In the genomic region with DNA sequence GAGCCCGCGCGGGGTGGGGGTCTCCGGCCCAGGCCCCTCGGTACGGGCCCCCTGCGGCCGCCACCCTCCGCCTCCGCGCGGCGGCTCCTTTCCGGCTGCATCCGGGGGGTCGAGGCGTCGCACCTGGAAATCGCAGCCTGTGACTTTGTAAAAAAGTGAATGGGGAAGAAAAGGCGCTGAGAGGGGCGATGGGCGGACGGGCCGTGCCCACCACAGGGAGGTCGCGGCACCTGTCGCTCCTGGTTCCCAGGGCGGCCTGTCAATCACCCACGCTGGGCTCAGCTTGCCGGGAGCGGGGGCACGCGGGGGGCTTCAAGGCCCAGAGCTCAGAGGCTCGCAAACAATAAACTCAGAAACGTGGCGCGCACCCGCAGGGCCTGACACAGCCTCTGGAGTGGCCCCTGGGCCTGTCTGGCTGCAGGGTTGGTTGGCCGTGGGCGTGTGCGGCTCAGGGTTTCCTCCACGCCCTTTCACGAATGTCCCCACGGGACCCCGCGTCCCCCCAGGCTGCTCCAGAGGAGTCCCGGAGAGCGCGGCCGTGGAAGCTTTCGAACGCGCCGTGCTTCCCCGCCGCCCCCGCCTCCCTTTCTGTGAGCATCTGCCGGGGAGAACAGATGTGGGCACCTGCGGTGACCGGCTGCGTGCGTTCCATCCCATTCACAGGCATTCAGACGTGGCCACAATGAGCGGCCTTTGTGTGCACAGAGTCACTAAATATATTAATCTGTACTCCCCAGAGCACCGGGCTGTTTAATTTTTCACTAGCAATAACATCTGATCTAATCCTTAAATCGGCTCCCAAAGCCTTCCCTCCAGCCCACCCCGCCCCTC, we compare ENCODE assay signal across 14 cellular contexts. TPM values are rescaled to one million over a fixed set of nuclear protein-coding genes. Genes with fewer than 3 reads are reported as not detected.
DNase-seq lines count a peak whose midpoint lies in the region; FAIRE-seq and TF ChIP-seq lines count a peak whose summit lies in the region.
"Had no signal": no experiment of that assay in that cellular context is flagged by ENCODE, and none has a peak within 500 bp of the region (broad histone marks: within the 10 kb centered on the region; RNA-seq: fewer than 3 reads in every experiment).

No MANE protein-coding gene starts in this region.

- H2AK5ac ChIP-seq in neuronal stem cell (ENCODE audit: low read depth, low read length), result peak overlapping the region; percentile 62

- intact Hi-C loops in sigmoid colon (cut with DNase I), result no loop called here

- peak overlapping the region; percentile 99 for H3K18ac ChIP-seq in neuronal stem cell (ENCODE audit: low read length)

- H3K9ac ChIP-seq in neuronal stem cell (ENCODE audit: low read depth, low read length, poor library complexity), result peak overlapping the region; percentile 10

- no peak overlapping the region for H4K8ac ChIP-seq in neuronal stem cell (ENCODE audit: low read depth, low read length)

- no peak for TF ChIP-seq EP300 in sigmoid colon (IDR thresholded peaks at IDR 0.05)

- FAIRE-seq in urothelium cell line (lab: Jason Lieb, UNC), result no peak
- no peak for FAIRE-seq in GM12891 (lab: Jason Lieb, UNC)

- peak overlapping the region; percentile 89 for H3K27ac ChIP-seq in neuronal stem cell (replicated peaks; ENCODE audit: low read length)
- H3K27ac ChIP-seq in sigmoid colon, result no peak overlapping the region
- H3K27ac ChIP-seq: brain microvascular endothelial cell, neutrophil had no signal

- H3K9me3 ChIP-seq in neuronal stem cell (replicated peaks in 1 of 2; ENCODE audit: control insufficient read depth in 2 of 2, insufficient read depth in 1 of 2, low read depth in 1 of 2, low read length in 2 of 2), result peaks cover 1 to 14% of the 10 kb centered on the region in 2 donors
- H3K9me3 ChIP-seq in sigmoid colon, result no peaks in the 10 kb centered on the region
- H3K9me3 ChIP-seq: neutrophil had no signal

- H3K27me3 ChIP-seq in neuronal stem cell (ENCODE audit: control insufficient read depth in 3 of 3, insufficient read depth in 3 of 3, low read depth in 1 of 3, low read length in 3 of 3), result peaks cover 0 to 34% (median 5%) of the 10 kb centered on the region in 3 experiments
- peaks cover 52 to 74% (median 68%) of the 10 kb centered on the region in 3 donors for H3K27me3 ChIP-seq in sigmoid colon

- TF ChIP-seq POLR2A in sigmoid colon (IDR thresholded peaks at IDR 0.05), result no peak
- TF ChIP-seq POLR2A in GM12891 (IDR thresholded peaks at IDR 0.05; ENCODE audit: low read depth, low read length), result no peak

- peak overlapping the region; percentile 62 for H4K91ac ChIP-seq in neuronal stem cell (ENCODE audit: low read depth, low read length, poor library complexity)

- H2BK15ac ChIP-seq in neuronal stem cell (ENCODE audit: low read length), result peak overlapping the region; percentile 49

- DNase-seq in DMS53 (lab: John Stamatoyannopoulos, UW), result peak; percentile 94
- DNase-seq in NCI-H1417 (lab: John Stamatoyannopoulos, UW), result peak; percentile 69 to 86 (median 85)
- DNase-seq in ecto neural progenitor cell (ENCODE audit: low spot score), result peak; percentile 75
- peak; percentile 74 for DNase-seq in neuronal stem cell (ENCODE audit: low spot score)
- no peak for DNase-seq in sigmoid colon
- DNase-seq in urothelium cell line (ENCODE audit: low spot score), result no peak
- no peak for DNase-seq in GM13977 (ENCODE audit: low spot score)
- DNase-seq in GM12891 (ENCODE audit: insufficient read length, low spot score), result no peak
- DNase-seq: activated CD4-positive, alpha-beta memory T cell treated with anti-CD3 and anti-CD28 coated beads for 36 hours; brain microvascular endothelial cell; foreskin fibroblast; GDM1; SHP77 treated with DMSO at 0.1 percent for 48 hours had no signal

- H3K4me1 ChIP-seq in neuronal stem cell (ENCODE audit: control insufficient read depth in 2 of 2, insufficient read depth in 1 of 2, low read depth in 1 of 2, low read length in 2 of 2), result peaks cover 29 to 52% of the 10 kb centered on the region in 2 donors
- H3K4me1 ChIP-seq in sigmoid colon, result peaks cover 0 to 43% (median 40%) of the 10 kb centered on the region in 4 donors

- peak overlapping the region; percentile 93 for H2BK120ac ChIP-seq in neuronal stem cell (ENCODE audit: low read depth, low read length)

- no peak overlapping the region for H3K14ac ChIP-seq in neuronal stem cell (ENCODE audit: low read length)

- in situ Hi-C loops in GM13977 (cut with MboI; ENCODE audit: low pct_unique_long_range_greater_than_20kb, low sequenced_read_pairs, unreplicated experiment), result no loop called here

- peak overlapping the region; percentile 91 for H2BK5ac ChIP-seq in neuronal stem cell (ENCODE audit: low read length)

- WGBS in neuronal stem cell (ENCODE audit: extremely low coverage in 2 of 2, insufficient read length in 2 of 2, insufficient replicate concordance in 1 of 2), 2 donors, result no CpG with 5 or more reads among the region's 67 CpGs
- WGBS in sigmoid colon, 2 donors, result 4 to 6% methylated on average over 67 of the region's 67 CpGs

- peak overlapping the region; percentile 96 for H3K4me2 ChIP-seq in neuronal stem cell (ENCODE audit: insufficient read depth, low read length, poor library complexity, severe bottlenecking)

- peak overlapping the region; percentile 47 for H3K4ac ChIP-seq in neuronal stem cell (ENCODE audit: low read length)

- TF ChIP-seq CTCF in sigmoid colon (IDR thresholded peaks at IDR 0.05) (no peak), GM13977 (IDR thresholded peaks at IDR 0.05; ENCODE audit: extremely low read depth, insufficient read depth, missing control alignments) (no peak)

- H3K23ac ChIP-seq in neuronal stem cell (ENCODE audit: low read depth, low read length, poor library complexity), result peak overlapping the region; percentile 9

- peak overlapping the region; percentile 93 for H2AFZ ChIP-seq in neuronal stem cell (ENCODE audit: low read length)

- H3K36me3 ChIP-seq in neuronal stem cell (replicated peaks in 1 of 2; ENCODE audit: control insufficient read depth in 2 of 2, insufficient read depth in 2 of 2, low read length in 2 of 2) (no peaks in the 10 kb centered on the region), sigmoid colon (no peaks in the 10 kb centered on the region)
- H3K36me3 ChIP-seq: brain microvascular endothelial cell, neutrophil had no signal

- peak overlapping the region; percentile 80 for H2BK12ac ChIP-seq in neuronal stem cell (ENCODE audit: low read length)

- H3K4me3 ChIP-seq in neuronal stem cell (ENCODE audit: low read length in 2 of 2), result peak overlapping the region; percentile 33 to 46
- H3K4me3 ChIP-seq in sigmoid colon, result peak overlapping the region in 1 of 4 donors; percentile 48

- peaks cover 3% of the 10 kb centered on the region for H3K79me1 ChIP-seq in neuronal stem cell (ENCODE audit: low read depth, low read length)

TF ChIP-seq in GM12891, 5 proteins besides CTCF, POLR2A, EP300 and RAD21:
- TF ChIP-seq POLR2AphosphoS5 (IDR thresholded peaks at IDR 0.05; ENCODE audit: low read depth, low read length), result no peak
- TF ChIP-seq TAF1 (IDR thresholded peaks at IDR 0.05; ENCODE audit: low read depth, low read length), result no peak
- no peak for TF ChIP-seq POU2F2 (IDR thresholded peaks at IDR 0.05; ENCODE audit: low read depth, low read length)
- TF ChIP-seq SPI1 (IDR thresholded peaks at IDR 0.05; ENCODE audit: low read depth, low read length), result no peak
- TF ChIP-seq PAX5 (IDR thresholded peaks at IDR 0.05; ENCODE audit: insufficient read depth, low read length, severe bottlenecking), result no peak

RNA-seq across cellular contexts. Expression of a gene that starts 6.1 kb away (rescaled TPM):
- polyA plus RNA-seq in neuronal stem cell (2013, experiment 1 of 2), result 66.9 TPM
- 67.5 TPM for polyA plus RNA-seq in neuronal stem cell (2013, experiment 2 of 2)
- total RNA-seq in sigmoid colon, result 1 to 10 TPM; 1.1 to 8.4 (median 5.1) TPM
- polyA plus RNA-seq in sigmoid colon, result 10 to 100 TPM in 1 of 3 donors, 1 to 10 TPM in 2; 3.0 to 13.6 (median 3.5) TPM
- 0.37 TPM for polyA plus RNA-seq in GM12891 (2012; ENCODE audit: low read depth, missing spikeins)

RNA-seq across cellular contexts. Expression of a gene that starts 9.6 kb away (rescaled TPM):
- 18.0 TPM for polyA plus RNA-seq in neuronal stem cell (2013, experiment 1 of 2)
- 17.8 TPM for polyA plus RNA-seq in neuronal stem cell (2013, experiment 2 of 2)
- total RNA-seq in sigmoid colon, result 10 to 100 TPM; 29.6 to 55.0 (median 45.7) TPM
- 10 to 100 TPM in 1 of 3 donors, 1 to 10 TPM in 2; 5.5 to 12.1 (median 9.0) TPM for polyA plus RNA-seq in sigmoid colon
- polyA plus RNA-seq in GM12891 (2012; ENCODE audit: low read depth, missing spikeins), result 11.2 TPM

Comparison
In these comparisons a context has a peak if more than half of its experiments do, and no peak if none do; other contexts are left out.
1. DNase-seq: peak in DMS53 (single experiment), NCI-H1417 (3 of 3), ecto neural progenitor cell (single experiment) and neuronal stem cell (single experiment); none in sigmoid colon (single experiment), urothelium cell line (single experiment), GM13977 (single experiment) and GM12891 (single experiment).